Comparison of ENCODE assay signal across 14 cellular contexts in the genomic region with DNA sequence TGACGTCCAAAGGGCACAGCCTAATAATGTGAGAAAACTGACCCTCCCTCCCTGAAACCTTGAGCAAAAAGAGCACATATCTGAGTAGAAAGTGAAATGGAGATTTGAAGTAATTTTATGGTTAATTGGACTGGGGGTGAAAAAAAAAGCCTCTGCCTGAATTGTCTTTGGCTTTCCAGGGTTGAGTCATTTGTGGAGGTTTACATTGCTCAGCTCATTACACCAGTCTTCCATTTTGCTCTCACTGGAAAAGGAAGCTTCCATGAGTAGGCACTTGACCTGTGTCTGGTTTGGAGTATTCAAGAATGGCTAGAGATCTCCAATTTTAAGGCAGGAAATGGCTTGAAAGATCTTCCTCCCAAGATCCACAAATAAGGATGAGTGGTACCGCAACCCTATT.
DNase-seq lines count a peak whose midpoint lies in the region; ATAC-seq and TF ChIP-seq lines count a peak whose summit lies in the region.
"Had no signal": no experiment of that assay in that cellular context is flagged by ENCODE, and none has a peak within 500 bp of the region (broad histone marks: within the 10 kb centered on the region; RNA-seq: fewer than 3 reads in every experiment).

No MANE protein-coding gene starts in this region.

- H3K4me3 ChIP-seq in mesenchymal stem cell (ENCODE audit: insufficient read depth in 1 of 2, low read depth in 1 of 2, low read length in 2 of 2) (no peak overlapping the region), lower lobe of right lung (no peak overlapping the region)

- no peak overlapping the region for H2BK5ac ChIP-seq in mesenchymal stem cell (ENCODE audit: low read depth, low read length, poor library complexity, severe bottlenecking)

- no peak overlapping the region for H3K18ac ChIP-seq in mesenchymal stem cell (ENCODE audit: low read depth in 1 of 2, low read length in 2 of 2)

- no peaks in the 10 kb centered on the region for H3K9me3 Mint-ChIP-seq in stimulated activated naive B cell treated with anti-CD40 and anti-IgM and Interleukin-4, amounts not matched to agents 10 μg/mL and 1 μg/mL and 100 μg/mL, for 72 hours
- H3K9me3 Mint-ChIP-seq: IgD-negative memory B cell; T-helper 2 cell treated with Interferon-gamma antibody and Interleukin-4, amounts not matched to agents 5 μg/mL and 100 μg/mL, for 36 hours had no signal

- no peak overlapping the region for H2BK12ac ChIP-seq in mesenchymal stem cell (ENCODE audit: low read length in 2 of 2)

- no peaks in the 10 kb centered on the region for H3K36me3 ChIP-seq in mesenchymal stem cell (ENCODE audit: control insufficient read depth in 1 of 2, insufficient read depth in 2 of 2, low read depth in 1 of 2, low read length in 2 of 2)
- H3K36me3 ChIP-seq in lower lobe of right lung: no peaks in the 10 kb centered on the region

- H3K4me1 ChIP-seq in mesenchymal stem cell (ENCODE audit: control insufficient read depth, insufficient read depth, low read depth, low read length) (no peaks in the 10 kb centered on the region), lower lobe of right lung (no peaks in the 10 kb centered on the region)

- H2AFZ ChIP-seq in mesenchymal stem cell (ENCODE audit: low read depth, low read length): no peak overlapping the region

- H3K4me2 ChIP-seq in mesenchymal stem cell (ENCODE audit: low read length, poor library complexity, severe bottlenecking): no peak overlapping the region

- intact Hi-C loops in lower lobe of right lung (cut with DNase I): no loop called here

- H3K36me3 Mint-ChIP-seq in stimulated activated naive B cell treated with anti-CD40 and anti-IgM and Interleukin-4, amounts not matched to agents 10 μg/mL and 1 μg/mL and 100 μg/mL, for 72 hours: no peaks in the 10 kb centered on the region
- H3K36me3 Mint-ChIP-seq: IgD-negative memory B cell had no signal

- no peak overlapping the region for H2AK5ac ChIP-seq in mesenchymal stem cell (ENCODE audit: low read length, severe bottlenecking)

- no peak overlapping the region for H3K4me3 Mint-ChIP-seq in stimulated activated naive B cell treated with anti-CD40 and anti-IgM and Interleukin-4, amounts not matched to agents 10 μg/mL and 1 μg/mL and 100 μg/mL, for 72 hours
- H3K4me3 Mint-ChIP-seq: CD4-positive, alpha-beta T cell; IgD-negative memory B cell; T-helper 2 cell treated with Interferon-gamma antibody and Interleukin-4, amounts not matched to agents 5 μg/mL and 100 μg/mL, for 36 hours had no signal

- no peak overlapping the region for H3K23ac ChIP-seq in mesenchymal stem cell (ENCODE audit: low read length in 2 of 2)

- H3K4ac ChIP-seq in mesenchymal stem cell (ENCODE audit: low read depth in 1 of 2, low read length in 2 of 2): no peak overlapping the region

- no peaks in the 10 kb centered on the region for H3K79me1 ChIP-seq in mesenchymal stem cell (replicated peaks; ENCODE audit: low read length, poor library complexity, severe bottlenecking)

- no peak overlapping the region for H3K27ac Mint-ChIP-seq in stimulated activated naive B cell treated with anti-CD40 and anti-IgM and Interleukin-4, amounts not matched to agents 10 μg/mL and 1 μg/mL and 100 μg/mL, for 72 hours
- H3K27ac Mint-ChIP-seq: CD4-positive, alpha-beta T cell; IgD-negative memory B cell; T-helper 2 cell treated with Interferon-gamma antibody and Interleukin-4, amounts not matched to agents 5 μg/mL and 100 μg/mL, for 36 hours had no signal

- H3K9me3 ChIP-seq in mesenchymal stem cell (ENCODE audit: control insufficient read depth, low read length): no peaks in the 10 kb centered on the region
- no peaks in the 10 kb centered on the region for H3K9me3 ChIP-seq in lower lobe of right lung

- no peak overlapping the region for H2BK120ac ChIP-seq in mesenchymal stem cell (ENCODE audit: low read depth, low read length)

- TF ChIP-seq CTCF in lower lobe of right lung (IDR thresholded peaks at IDR 0.05): no peak

- H3K27me3 ChIP-seq in mesenchymal stem cell (ENCODE audit: control insufficient read depth in 1 of 2, insufficient read depth in 1 of 2, low read length in 2 of 2): no peaks in the 10 kb centered on the region
- H3K27me3 ChIP-seq in lower lobe of right lung (ENCODE audit: low read depth): no peaks in the 10 kb centered on the region

- no peak overlapping the region for H3K14ac ChIP-seq in mesenchymal stem cell (ENCODE audit: low read length in 2 of 2)

- H3K27ac ChIP-seq in mesenchymal stem cell (ENCODE audit: low read length, poor library complexity, severe bottlenecking) (no peak overlapping the region), lower lobe of right lung (no peak overlapping the region)

- ATAC-seq in GM18511 (IDR thresholded peaks at IDR 0.05; ENCODE audit: unreplicated experiment) (peak; percentile 29), GM21390 (IDR thresholded peaks at IDR 0.05; ENCODE audit: unreplicated experiment) (peak; percentile 33), HG03196 (IDR thresholded peaks at IDR 0.05; ENCODE audit: unreplicated experiment) (peak; percentile 41), lower lobe of right lung (no peak)
- ATAC-seq in stimulated activated naive B cell treated with anti-CD40 and anti-IgM and Interleukin-4, amounts not matched to agents 10 μg/mL and 1 μg/mL and 100 μg/mL, for 72 hours (replicated peaks): no peak

- H3K27me3 Mint-ChIP-seq in stimulated activated naive B cell treated with anti-CD40 and anti-IgM and Interleukin-4, amounts not matched to agents 10 μg/mL and 1 μg/mL and 100 μg/mL, for 72 hours: no peaks in the 10 kb centered on the region
- H3K27me3 Mint-ChIP-seq: CD4-positive, alpha-beta T cell had no signal

- peaks cover 12 to 14% of the 10 kb centered on the region in 2 donors for H3K4me1 Mint-ChIP-seq in stimulated activated naive B cell treated with anti-CD40 and anti-IgM and Interleukin-4, amounts not matched to agents 10 μg/mL and 1 μg/mL and 100 μg/mL, for 72 hours

- H3K9ac ChIP-seq in mesenchymal stem cell (ENCODE audit: low read length): no peak overlapping the region

- peak; percentile 22 for DNase-seq in mesenchymal stem cell
- no peak for DNase-seq in stimulated activated naive B cell treated with anti-CD40 and anti-IgM and Interleukin-4, amounts not matched to agents 10 μg/mL and 1 μg/mL and 100 μg/mL, for 72 hours
- DNase-seq in NCI-H2196 (lab: John Stamatoyannopoulos, UW; ENCODE audit: unreplicated experiment): no peak
- no peak for DNase-seq in lower lobe of right lung
- DNase-seq in inferior parietal cortex (ENCODE audit: extremely low spot score): no peak
- DNase-seq: CD4-positive, alpha-beta T cell; DMS53; NCI-H187 treated with DMSO at 0.1 percent for 48 hours; NCI-H69 had no signal

- H4K8ac ChIP-seq in mesenchymal stem cell (ENCODE audit: low read length): no peak overlapping the region

- H2BK15ac ChIP-seq in mesenchymal stem cell (ENCODE audit: low read depth, poor library complexity, severe bottlenecking): no peak overlapping the region

- WGBS in mesenchymal stem cell: 100% methylated on average over 1 of the region's 2 CpGs

- no peak overlapping the region for H4K91ac ChIP-seq in mesenchymal stem cell (ENCODE audit: low read length)

Comparison
In these comparisons a context has a peak if more than half of its experiments do, and no peak if none do; other contexts are left out.
1. ATAC-seq: peak in GM18511 (single experiment), GM21390 (single experiment) and HG03196 (single experiment); none in stimulated activated naive B cell treated with anti-CD40 and anti-IgM and Interleukin-4, amounts not matched to agents 10 μg/mL and 1 μg/mL and 100 μg/mL, for 72 hours (0 of 2) and lower lobe of right lung (0 of 2).